ENCODE assay signal across 8 cellular contexts in the genomic region with DNA sequence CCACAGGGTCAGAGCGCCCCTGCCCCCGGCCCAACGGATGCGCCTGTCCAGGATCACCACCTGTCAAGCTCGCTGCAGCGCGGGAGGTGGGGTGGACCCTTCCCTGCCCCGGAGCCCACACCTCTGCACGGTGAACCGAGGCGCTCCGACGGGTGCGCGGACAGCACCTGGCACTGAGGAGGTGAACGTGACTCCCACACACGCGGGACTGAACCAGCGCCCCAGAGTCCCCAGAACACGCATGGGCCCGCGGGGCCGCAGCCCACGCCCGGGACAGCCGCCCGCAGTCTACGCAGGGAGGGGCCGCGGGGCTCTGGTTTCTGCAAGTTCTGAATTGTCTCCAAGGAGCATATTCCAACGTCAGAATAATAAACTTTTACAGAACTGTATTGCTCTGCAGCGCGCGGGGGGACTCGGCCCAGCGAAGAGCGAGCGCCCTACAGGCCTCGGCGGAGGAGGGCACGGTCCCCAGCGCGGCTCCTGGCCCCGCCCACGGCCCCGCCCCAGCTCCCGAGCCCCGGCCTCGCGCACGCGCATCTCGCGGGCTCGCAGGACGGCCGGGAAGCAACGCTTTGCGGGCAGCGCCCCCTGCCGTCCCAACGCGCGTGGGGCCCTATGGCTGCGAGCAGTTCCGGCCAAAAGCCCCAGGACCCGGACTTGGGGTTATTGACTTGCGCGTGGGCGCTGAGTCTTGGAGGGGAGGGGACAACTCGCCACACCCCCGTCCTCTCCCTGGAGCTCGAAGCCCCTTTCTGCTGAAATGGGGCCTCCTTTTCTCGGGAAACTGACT. TPM values are rescaled to one million over a fixed set of nuclear protein-coding genes. Genes with fewer than 3 reads are reported as not detected.
DNase-seq lines count a peak whose midpoint lies in the region; ATAC-seq and TF ChIP-seq lines count a peak whose summit lies in the region.

No MANE protein-coding gene starts in this region.

- ATAC-seq in GM21737 (IDR thresholded peaks at IDR 0.05; ENCODE audit: unreplicated experiment), result peak; percentile 88

- H3K4me1 ChIP-seq in KMS-11 (ENCODE audit: low read depth, poor library complexity, severe bottlenecking), result peaks cover 33% of the 10 kb centered on the region

- H3K27ac ChIP-seq in KMS-11 (no peak overlapping the region), SK-N-MC (no peak overlapping the region), substantia nigra (ENCODE audit: low read depth, low read length, poor library complexity, severe bottlenecking) (peak overlapping the region; percentile 51)

- H3K4me3 ChIP-seq in KMS-11 (IDR thresholded peaks at IDR 0.05; ENCODE audit: insufficient read depth, low read depth, low read length) (no peak overlapping the region), SK-N-MC (0 out of 2 replicates have a peak overlapping the region, but pooled peaks have one; percentile 40)

- peak; percentile 88 for DNase-seq in Daoy (ENCODE audit: low read depth)
- DNase-seq in SK-N-MC (ENCODE audit: low read depth, low spot score), result no peak
- peak; percentile 16 for DNase-seq in glomerular endothelial cell (ENCODE audit: extremely low read depth, low read depth, low spot score)
- DNase-seq in nucleus accumbens (lab: John Stamatoyannopoulos, UW), result peak in 55 of 56 donors; percentile 20 to 94 (median 77)
- DNase-seq in substantia nigra (lab: John Stamatoyannopoulos, UW), result peak in 48 of 49 donors; percentile 33 to 94 (median 76)

- H3K36me3 Mint-ChIP-seq in activated naive CD4-positive, alpha-beta T cell treated with anti-CD3 and anti-CD28 coated beads, Interleukin-2, amount 50 U/mL, for 24 hours, result no peaks in the 10 kb centered on the region

- H3K4me2 ChIP-seq in KMS-11, result peak overlapping the region; percentile 57

- no peaks in the 10 kb centered on the region for H3K9me3 ChIP-seq in SK-N-MC (ENCODE audit: low read depth, low read length)

- H3K27me3 Mint-ChIP-seq in activated naive CD4-positive, alpha-beta T cell treated with anti-CD3 and anti-CD28 coated beads, Interleukin-2, amount 50 U/mL, for 24 hours, result no peaks in the 10 kb centered on the region

- H4K20me1 ChIP-seq in KMS-11 (ENCODE audit: insufficient read depth), result no peaks in the 10 kb centered on the region

- no peaks in the 10 kb centered on the region for H3K9me3 Mint-ChIP-seq in activated naive CD4-positive, alpha-beta T cell treated with anti-CD3 and anti-CD28 coated beads, Interleukin-2, amount 50 U/mL, for 24 hours

- peak overlapping the region; percentile 70 for H2AFZ ChIP-seq in KMS-11 (ENCODE audit: low read depth)

- H3K36me3 ChIP-seq in KMS-11 (ENCODE audit: insufficient read depth) (no peaks in the 10 kb centered on the region), SK-N-MC (ENCODE audit: insufficient read depth, low read length) (no peaks in the 10 kb centered on the region)

- H3K9ac ChIP-seq in KMS-11, result peak overlapping the region; percentile 36; the same call in 1 of the 2 replicates
- no peak overlapping the region for H3K9ac ChIP-seq in SK-N-MC (ENCODE audit: insufficient read length)

- peak overlapping the region; percentile 33 for H3K4me3 Mint-ChIP-seq in activated naive CD4-positive, alpha-beta T cell treated with anti-CD3 and anti-CD28 coated beads, Interleukin-2, amount 50 U/mL, for 24 hours

- no peak overlapping the region for H3K27ac Mint-ChIP-seq in activated naive CD4-positive, alpha-beta T cell treated with anti-CD3 and anti-CD28 coated beads, Interleukin-2, amount 50 U/mL, for 24 hours

- no peaks in the 10 kb centered on the region for H3K4me1 Mint-ChIP-seq in activated naive CD4-positive, alpha-beta T cell treated with anti-CD3 and anti-CD28 coated beads, Interleukin-2, amount 50 U/mL, for 24 hours

- no peaks in the 10 kb centered on the region for H3K27me3 ChIP-seq in KMS-11 (ENCODE audit: insufficient read depth, low read depth)

- H3K79me2 ChIP-seq in KMS-11 (ENCODE audit: insufficient read depth, low read depth), result no peaks in the 10 kb centered on the region

- peak; percentile 79 for TF ChIP-seq CTCF in KMS-11 (conservative IDR thresholded peaks at IDR 0.05; ENCODE audit: low read depth, low read length)

RNA-seq across cellular contexts. Expression of a gene that starts 29.7 kb away (rescaled TPM):
- total RNA-seq in Daoy (2014; rRNA removed; shearing (Covaris generic)), result 90.5 and 101 TPM in 2 replicates
- total RNA-seq in glomerular endothelial cell, result 97.1 and 114 TPM in 2 replicates
